Comparison of ENCODE assay signal across 6 cellular contexts in the genomic region with DNA sequence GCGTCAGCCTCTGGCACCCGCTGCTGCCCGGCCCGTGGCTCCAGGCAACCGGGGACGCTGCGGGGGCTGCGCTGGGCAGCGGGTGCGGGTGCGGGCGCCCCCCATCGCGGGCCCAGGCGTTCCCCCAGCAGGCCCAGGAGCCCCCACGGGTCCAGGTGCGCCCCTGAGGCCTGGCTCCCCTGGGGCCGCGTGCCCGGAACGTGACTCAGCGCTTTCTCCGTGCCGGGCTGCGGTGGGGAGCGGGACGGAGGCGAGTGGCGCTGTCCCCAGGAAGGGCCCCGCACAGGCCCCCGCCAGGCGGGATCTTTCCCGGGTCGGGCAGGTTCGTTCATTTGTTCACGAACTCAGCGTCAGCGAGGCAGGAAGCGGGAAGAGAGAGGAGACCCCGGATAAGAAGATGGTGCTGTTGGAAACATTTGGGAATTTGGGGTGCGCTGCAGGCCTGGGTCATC. TPM values are rescaled to one million over a fixed set of nuclear protein-coding genes. Genes with fewer than 3 reads are reported as not detected.
DNase-seq lines count a peak whose midpoint lies in the region; ATAC-seq and TF ChIP-seq lines count a peak whose summit lies in the region.

No MANE protein-coding gene starts in this region.

- whole genome bisulfite sequencing in upper lobe of left lung, 2 donors, result 51 to 62% methylated on average over 20 to 23 of the region's 41 CpGs

- H3K27ac Mint-ChIP-seq in MCF 10A (ENCODE audit: low read depth, unreplicated experiment), result no peak overlapping the region

- H3K9me3 Mint-ChIP-seq in MCF 10A (ENCODE audit: unreplicated experiment), result no peaks in the 10 kb centered on the region

- no peak for TF ChIP-seq CTCF in breast epithelium (IDR thresholded peaks at IDR 0.05)
- no peak for TF ChIP-seq CTCF in MCF 10A (IDR thresholded peaks at IDR 0.05; ENCODE audit: unreplicated experiment)
- no peak for TF ChIP-seq CTCF in left ventricle myocardium inferior (IDR thresholded peaks at IDR 0.05; ENCODE audit: borderline replicate concordance)
- TF ChIP-seq CTCF in upper lobe of left lung (IDR thresholded peaks at IDR 0.05), result no peak

- H3K27ac ChIP-seq in breast epithelium, result peak overlapping the region; percentile 10 to 12
- peak overlapping the region; percentile 19 for H3K27ac ChIP-seq in left ventricle myocardium inferior (replicated peaks)
- peak overlapping the region in 2 of 4 donors; percentile 48 to 77 for H3K27ac ChIP-seq in upper lobe of left lung

- H3K4me1 ChIP-seq in breast epithelium, result peaks cover 0 to 6% of the 10 kb centered on the region in 2 donors
- peaks cover 7% of the 10 kb centered on the region for H3K4me1 ChIP-seq in left ventricle myocardium inferior
- H3K4me1 ChIP-seq in upper lobe of left lung, result peaks cover 6 to 11% (median 8%) of the 10 kb centered on the region in 4 donors

- intact Hi-C loops in breast epithelium (cut with DNase I; ENCODE audit: low total_unique reads), result loop anchor here (1.0 kb wide), 1 partner anchor 152 kb away; no protein-coding TSS in a partner anchor
- intact Hi-C loops in MCF 10A (cut with micrococcal nuclease), result loop anchor here (1.0 kb wide), 2 partner anchors 60 to 157 kb away; no protein-coding TSS in a partner anchor
- intact Hi-C loops in left ventricle myocardium inferior (cut with micrococcal nuclease), result loop anchor here (5.0 to 10.0 kb wide), 2 partner anchors 53 to 155 kb away; no protein-coding TSS in a partner anchor

- H3K9me3 ChIP-seq in breast epithelium, result no peaks in the 10 kb centered on the region
- no peaks in the 10 kb centered on the region for H3K9me3 ChIP-seq in left ventricle myocardium inferior (replicated peaks)
- H3K9me3 ChIP-seq in upper lobe of left lung, result no peaks in the 10 kb centered on the region

- CTCF ChIA-PET in MCF 10A (lab: Yijun Ruan, JAX), result interaction anchor here (0.6 to 7.2 kb wide), 9 partner anchors 11 to 226 kb away, joined by 3 to 82 read pairs (median 4); no protein-coding TSS in a partner anchor

- peak overlapping the region; percentile 37 to 67 (median 45) for H3K4me3 ChIP-seq in breast epithelium
- peak overlapping the region; percentile 62 for H3K4me3 ChIP-seq in left ventricle myocardium inferior
- H3K4me3 ChIP-seq in upper lobe of left lung, result peak overlapping the region in 3 of 4 donors; percentile 27 to 41 (median 34)

- DNase-seq in breast epithelium (ENCODE audit: low spot score in 2 of 2) (no peak), MCF 10A (ENCODE audit: unreplicated experiment) (no peak), left ventricle myocardium inferior (no peak), upper lobe of left lung (peak in 1 of 2 donors; percentile 85), DMS53 treated with DMSO at 0.1 percent for 48 hours (lab: John Stamatoyannopoulos, UW; ENCODE audit: unreplicated experiment) (no peak), NCI-H146 treated with DMSO at 0.1 percent for 48 hours (lab: John Stamatoyannopoulos, UW; ENCODE audit: unreplicated experiment) (no peak)

- POLR2A ChIA-PET in MCF 10A (lab: Yijun Ruan, JAX), result interaction anchor here (0.8 to 1.2 kb wide), 2 partner anchors 18 to 158 kb away, joined by 3 to 4 read pairs; partner anchors contain the start of gene EXOC7

- BruUV-seq in MCF 10A (replicated peaks; lab: Mats Ljungman, UMichigan), result no TSS peak

- H3K27me3 ChIP-seq in breast epithelium (no peaks in the 10 kb centered on the region), left ventricle myocardium inferior (ENCODE audit: low read depth) (no peaks in the 10 kb centered on the region), upper lobe of left lung (no peaks in the 10 kb centered on the region)

- H3K27me3 Mint-ChIP-seq in MCF 10A (ENCODE audit: insufficient read depth, unreplicated experiment), result no peaks in the 10 kb centered on the region

- H3K36me3 Mint-ChIP-seq in MCF 10A (ENCODE audit: insufficient read depth, unreplicated experiment), result no peaks in the 10 kb centered on the region

- H3K36me3 ChIP-seq in breast epithelium, result no peaks in the 10 kb centered on the region
- no peaks in the 10 kb centered on the region for H3K36me3 ChIP-seq in left ventricle myocardium inferior
- H3K36me3 ChIP-seq in upper lobe of left lung, result no peaks in the 10 kb centered on the region

- no peak for TF ChIP-seq POLR2A in breast epithelium (IDR thresholded peaks at IDR 0.05)
- TF ChIP-seq POLR2A in upper lobe of left lung (IDR thresholded peaks at IDR 0.05), result no peak

- ATAC-seq in upper lobe of left lung (ENCODE audit: low FRiP score in 2 of 2), result peak in 1 of 2 donors; percentile 59

- no peaks in the 10 kb centered on the region for H3K4me1 Mint-ChIP-seq in MCF 10A (ENCODE audit: insufficient read depth, unreplicated experiment)

- TF ChIP-seq EP300 in upper lobe of left lung (IDR thresholded peaks at IDR 0.05), result no peak

- H3K4me3 Mint-ChIP-seq in MCF 10A (ENCODE audit: unreplicated experiment), result no peak overlapping the region

RNA-seq across cellular contexts. Expression of gene EXOC7, which starts 18.4 kb away (rescaled TPM):
- total RNA-seq in breast epithelium, result 100 to 1,000 TPM in 1 of 3 donors, 10 to 100 TPM in 2; 91.4 to 103 (median 93.9) TPM
- 80.8 and 106 TPM in 2 replicates for total RNA-seq in MCF 10A (2022)
- total RNA-seq in left ventricle myocardium inferior, result 81.1 TPM
- total RNA-seq in upper lobe of left lung, result 100 to 1,000 TPM in 3 of 6 donors, 10 to 100 TPM in 3; 69.4 to 233 (median 103) TPM

RNA-seq across cellular contexts. Expression of gene FOXJ1, which starts 19.1 kb away (rescaled TPM):
- under 1 TPM in 1 of 3 donors, not detected in 2; 0.15 TPM for total RNA-seq in breast epithelium
- not detected in 2 replicates for total RNA-seq in MCF 10A (2022)
- not detected for total RNA-seq in left ventricle myocardium inferior
- total RNA-seq in upper lobe of left lung, result 10 to 100 TPM in 5 of 6 donors, 1 to 10 TPM in 1; 3.3 to 86.6 (median 32.2) TPM

RNA-seq across cellular contexts. Expression of gene ZACN, which starts 43.0 kb away (rescaled TPM):
- total RNA-seq in breast epithelium, result not detected
- not detected in 2 replicates for total RNA-seq in MCF 10A (2022)
- total RNA-seq in left ventricle myocardium inferior, result not detected
- total RNA-seq in upper lobe of left lung, result not detected

RNA-seq across cellular contexts. Expression of gene GALR2, which starts 47.4 kb away (rescaled TPM):
- not detected for total RNA-seq in breast epithelium
- total RNA-seq in MCF 10A (2022), result 0.37 TPM in 1 of 2 replicates, not detected in the other
- not detected for total RNA-seq in left ventricle myocardium inferior
- total RNA-seq in upper lobe of left lung, result under 1 TPM in 1 of 6 donors, not detected in 5; 0.61 TPM

RNA-seq across cellular contexts. Expression of gene SRP68, which starts 49.6 kb away (rescaled TPM):
- total RNA-seq in breast epithelium (10 to 100 TPM; 41.3 to 49.6 (median 48.3) TPM), MCF 10A (2022) (80.8 and 106 TPM in 2 replicates), left ventricle myocardium inferior (57.4 TPM), upper lobe of left lung (10 to 100 TPM; 41.8 to 68.2 (median 56.1) TPM)
